20 cellular contexts compared by ENCODE assay signal in genomic region chr1:164272156-164272555, GRCh38.
"Had no signal": no experiment of that assay in that cellular context is flagged by ENCODE, and none has a peak within 500 bp of the region (broad histone marks: within the 10 kb centered on the region; RNA-seq: fewer than 3 reads in every experiment).

No MANE protein-coding gene starts in this region.

- H3K4me1 ChIP-seq: esophagus muscularis mucosa, gastrocnemius medialis, heart right ventricle, left lung, lower lobe of right lung, pancreas, stomach, transverse colon had no signal

- H3K36me3 ChIP-seq: esophagus muscularis mucosa, gastrocnemius medialis, heart right ventricle, left lung, lower lobe of right lung, pancreas, stomach, thoracic aorta, transverse colon had no signal

- H3K27me3 ChIP-seq: esophagus muscularis mucosa, heart right ventricle, left lung, pancreas, stomach, transverse colon had no signal

- DNase-seq: effector memory CD8-positive, alpha-beta T cell; gastrocnemius medialis; heart right ventricle; hypothalamus; left lung; lower lobe of right lung; midbrain; occipital lobe; pancreas; right cardiac atrium; small intestine; stimulated activated CD4-positive, alpha-beta T cell treated with anti-CD3 and anti-CD28 coated beads, Interleukin-12 subunit alpha, Interleukin-12 subunit beta, amount 100 ng/mL, for 4 hours; stimulated activated naive CD4-positive, alpha-beta T cell; stomach; substantia nigra; transverse colon had no signal

- H3K27ac ChIP-seq: epithelial cell of prostate, esophagus muscularis mucosa, gastrocnemius medialis, heart right ventricle, left lung, lower lobe of right lung, pancreas, stomach, thoracic aorta, transverse colon had no signal

- H3K9me3 ChIP-seq: esophagus muscularis mucosa, gastrocnemius medialis, lower lobe of right lung, pancreas, thoracic aorta, transverse colon had no signal

- ATAC-seq: effector memory CD8-positive, alpha-beta T cell; gastrocnemius medialis; heart right ventricle; left lung; lower lobe of right lung; natural killer cell treated with Interleukin-12 subunit alpha and Interleukin-12 subunit beta and Interleukin-15 and Interleukin-18, amount 100 ng/mL, for 72 hours; pancreas; right cardiac atrium had no signal

- H3K4me3 ChIP-seq: esophagus muscularis mucosa, gastrocnemius medialis, heart right ventricle, left lung, lower lobe of right lung, pancreas, stomach, thoracic aorta, transverse colon had no signal
